In genomic region chr19:42091300-42092266, GRCh38 we compare ENCODE assay signal across 1 cellular context.
TF ChIP-seq lines count a peak whose summit lies in the region.

No MANE protein-coding gene starts in this region.

TF ChIP-seq in SK-N-SH, 30 proteins besides CTCF, POLR2A, EP300 and RAD21 (continued from another document):
- no peak for TF ChIP-seq IRF3 (IDR thresholded peaks at IDR 0.05; ENCODE audit: low read depth, low read length)
- no peak for TF ChIP-seq RCOR1 (IDR thresholded peaks at IDR 0.05; ENCODE audit: low read length)
- TF ChIP-seq CHD2 (IDR thresholded peaks at IDR 0.05; ENCODE audit: low read length, partially characterized antibody), result no peak
- TF ChIP-seq GABPA (IDR thresholded peaks at IDR 0.05; ENCODE audit: low read depth), result no peak
